8 cellular contexts compared by ENCODE assay signal in the genomic region with DNA sequence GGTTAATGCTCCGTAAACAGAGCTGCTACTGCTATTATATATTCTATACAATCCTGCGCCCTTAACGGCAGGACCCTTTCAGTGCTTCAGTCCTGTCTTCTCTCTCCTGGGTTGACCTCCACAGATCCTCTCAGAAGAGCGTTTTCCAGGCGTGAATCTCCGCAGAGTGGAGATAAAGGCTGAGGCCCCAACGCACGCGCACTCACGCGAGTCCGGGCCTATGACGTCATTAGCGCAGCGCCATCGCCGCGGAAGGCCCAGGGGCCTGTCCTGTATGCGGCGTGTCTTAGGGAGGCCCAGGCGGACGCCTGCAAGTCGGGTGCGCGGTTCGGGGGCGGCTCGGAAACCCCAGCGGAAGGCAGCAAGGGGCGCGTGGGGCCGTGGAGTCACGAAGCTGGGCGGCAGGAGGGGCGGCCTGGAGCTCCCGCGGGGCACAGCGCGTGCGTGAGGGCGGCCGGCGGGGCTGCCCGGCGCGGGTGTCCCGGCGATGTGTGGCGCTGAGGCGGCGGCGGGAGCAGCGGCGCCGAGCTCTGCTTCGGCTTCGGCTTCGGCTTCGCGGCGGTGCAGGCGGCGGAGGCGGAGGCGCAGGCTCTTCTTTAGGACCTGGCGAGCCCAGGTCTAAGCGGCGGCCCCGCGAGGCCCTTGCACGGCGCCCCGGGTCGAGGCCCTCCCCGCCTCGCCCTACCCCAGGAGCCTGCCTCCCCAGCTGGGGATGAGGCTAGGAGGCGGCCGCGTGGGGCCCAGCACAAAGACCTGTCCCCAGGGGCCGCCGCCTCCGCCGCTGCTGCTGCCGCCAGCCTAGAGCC. TPM values are rescaled to one million over a fixed set of nuclear protein-coding genes. Genes with fewer than 3 reads are reported as not detected.
DNase-seq lines count a peak whose midpoint lies in the region; TF ChIP-seq lines count a peak whose summit lies in the region.

Gene MAPKAPK5 (plus strand): TSS at position 479 of the 806 bp plus-strand sequence. CDS start 506 bp downstream, outside the sequence.

- CTCF ChIA-PET in HEK293T (lab: Yijun Ruan, JAX): interaction anchor here (0.6 kb wide), 1 partner anchor 445 kb away, joined by 3 read pairs; no protein-coding TSS in a partner anchor

- H2AFZ ChIP-seq in neuron (ENCODE audit: low read depth, low read length): peak within 1 kb of the TSS; percentile 65

- POLR2A ChIA-PET in HEK293T (lab: Yijun Ruan, JAX): interaction anchor here (0.7 to 1.8 kb wide), 7 partner anchors 10 to 285 kb away, joined by 3 to 7 read pairs (median 3); no protein-coding TSS in a partner anchor

- H3K4me3 ChIP-seq in SJSA1 (peak within 1 kb of the TSS; percentile 96), neuron (ENCODE audit: low read length) (peak within 1 kb of the TSS; percentile 95)

- H3K4me1 ChIP-seq in SJSA1 (replicated peaks) (peaks cover 18% of the 10 kb centered on the region), neuron (ENCODE audit: insufficient read depth, low read length) (peaks cover 23% of the 10 kb centered on the region)

- no peaks in the 10 kb centered on the region for H3K9me3 ChIP-seq in SJSA1 (replicated peaks)
- no peaks in the 10 kb centered on the region for H3K9me3 ChIP-seq in neuron (ENCODE audit: low read length)

- DNase-seq in GM03348 (ENCODE audit: low spot score): peak; percentile 98
- DNase-seq in HEK293T (ENCODE audit: extremely low spot score): peak; percentile 95
- peak; percentile 89 for DNase-seq in MV-4-11 (lab: John Stamatoyannopoulos, UW)
- peak; percentile 92 to 94 for DNase-seq in SJSA1 (ENCODE audit: low read depth in 1 of 2, low spot score in 2 of 2)
- DNase-seq in activated naive CD4-positive, alpha-beta T cell (lab: John Stamatoyannopoulos, UW): peak; percentile 95 to 97 (median 96)
- DNase-seq in foreskin melanocyte: peak; percentile 93
- DNase-seq in stromal cell of bone marrow (ENCODE audit: low read depth): peak; percentile 80

- no peaks in the 10 kb centered on the region for H3K27me3 ChIP-seq in SJSA1 (replicated peaks)
- no peaks in the 10 kb centered on the region for H3K27me3 ChIP-seq in neuron (ENCODE audit: insufficient read depth, low read length)

- peak within 1 kb of the TSS; percentile 96 for H3K27ac ChIP-seq in SJSA1

- peaks cover 41% of the 10 kb centered on the region for H3K36me3 ChIP-seq in SJSA1
- peaks cover 15% of the 10 kb centered on the region for H3K36me3 ChIP-seq in neuron (ENCODE audit: insufficient read depth, low read length)

TF ChIP-seq in HEK293T, 16 proteins besides CTCF, POLR2A, EP300 and RAD21:
- peak; percentile 60 for TF ChIP-seq ELF4 (IDR thresholded peaks at IDR 0.05)
- TF ChIP-seq SUZ12 (IDR thresholded peaks at IDR 0.05): no peak
- TF ChIP-seq HDGF (IDR thresholded peaks at IDR 0.05; ENCODE audit: borderline replicate concordance): no peak
- TF ChIP-seq L3MBTL2 (conservative IDR thresholded peaks at IDR 0.05): peak; percentile 47; the same call in 1 of the 2 replicates
- TF ChIP-seq, protein P1, sequence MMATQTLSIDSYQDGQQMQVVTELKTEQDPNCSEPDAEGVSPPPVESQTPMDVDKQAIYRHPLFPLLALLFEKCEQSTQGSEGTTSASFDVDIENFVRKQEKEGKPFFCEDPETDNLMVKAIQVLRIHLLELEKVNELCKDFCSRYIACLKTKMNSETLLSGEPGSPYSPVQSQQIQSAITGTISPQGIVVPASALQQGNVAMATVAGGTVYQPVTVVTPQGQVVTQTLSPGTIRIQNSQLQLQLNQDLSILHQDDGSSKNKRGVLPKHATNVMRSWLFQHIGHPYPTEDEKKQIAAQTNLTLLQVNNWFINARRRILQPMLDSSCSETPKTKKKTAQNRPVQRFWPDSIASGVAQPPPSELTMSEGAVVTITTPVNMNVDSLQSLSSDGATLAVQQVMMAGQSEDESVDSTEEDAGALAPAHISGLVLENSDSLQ (IDR thresholded peaks at IDR 0.05): no peak
- no peak for TF ChIP-seq FOXA1 (IDR thresholded peaks at IDR 0.05)
- no peak for TF ChIP-seq BHLHE40 (IDR thresholded peaks at IDR 0.05; ENCODE audit: borderline replicate concordance)
- TF ChIP-seq FOXM1 (IDR thresholded peaks at IDR 0.05; ENCODE audit: borderline replicate concordance): 0 out of 2 replicates have a peak, but pooled peaks have one; percentile 69
- TF ChIP-seq TARDBP (IDR thresholded peaks at IDR 0.05): peak; percentile 36; the same call in 1 of the 2 replicates
- no peak for TF ChIP-seq FOXK2 (IDR thresholded peaks at IDR 0.05)
- TF ChIP-seq NFRKB (IDR thresholded peaks at IDR 0.05): no peak
- TF ChIP-seq ZNF384 (IDR thresholded peaks at IDR 0.05): no peak
- no peak for TF ChIP-seq CTBP1 (IDR thresholded peaks at IDR 0.05; ENCODE audit: borderline replicate concordance)
- TF ChIP-seq SP1 (IDR thresholded peaks at IDR 0.05): no peak
- peak; percentile 85; the same call in 1 of the 2 replicates for TF ChIP-seq LEF1 (IDR thresholded peaks at IDR 0.05; ENCODE audit: borderline replicate concordance)
- TF ChIP-seq ARNT (IDR thresholded peaks at IDR 0.05): 0 out of 2 replicates have a peak, but pooled peaks have one; percentile 62
TF ChIP-seq in HEK293T: peak in this region for 6.

RNA-seq across cellular contexts. Expression of gene MAPKAPK5, which starts in this region (rescaled TPM):
- total RNA-seq in SJSA1 (2014; rRNA removed; shearing (Covaris generic)): 60.8 and 66.4 TPM in 2 replicates

Comparison
In these comparisons a context has a peak if more than half of its experiments do, and no peak if none do; other contexts are left out.
1. Peak in every context shown above with its lines: DNase-seq, H3K4me3 ChIP-seq and H3K27ac ChIP-seq.